ENCODE assay signal across 24 cellular contexts in genomic region chr15:88302373-88302772, GRCh38. TPM values are rescaled to one million over a fixed set of nuclear protein-coding genes. Genes with fewer than 3 reads are reported as not detected.
"Had no signal": no experiment of that assay in that cellular context is flagged by ENCODE, and none has a peak within 500 bp of the region (broad histone marks: within the 10 kb centered on the region; RNA-seq: fewer than 3 reads in every experiment).

No MANE protein-coding gene starts in this region.

- H3K9me3 ChIP-seq: MG63, Peyer's patch, SJCRH30, SK-N-SH had no signal

- H3K27ac ChIP-seq: brain microvascular endothelial cell, Peyer's patch, RWPE1, SJCRH30, WERI-Rb-1 had no signal

- DNase-seq: activated CD4-positive, alpha-beta memory T cell treated with anti-CD3 and anti-CD28 coated beads, Interleukin-2, amount 10 ng/mL, durations not matched to agents 7 days and 5 days; activated CD4-positive, alpha-beta T cell treated with anti-CD3 and anti-CD28 coated beads for 36 hours; activated CD4-positive, alpha-beta T cell treated with anti-CD3 and anti-CD28 coated beads, Interleukin-2, amount 50 U/mL, for 1 hour; activated gamma-delta T cell; activated naive CD4-positive, alpha-beta T cell treated with anti-CD3 and anti-CD28 coated beads for 36 hours; activated T-cell treated with anti-CD3 and anti-CD28 coated beads for 4 hours; activated T-cell treated with anti-CD3 and anti-CD28 coated beads, Interleukin-2, amount 50 U/mL, for 48 hours; brain microvascular endothelial cell; MG63; NCI-H1105; NCI-H1436; NCI-H187; NCI-H2081; NCI-H510A treated with DMSO at 0.1 percent for 48 hours; Peyer's patch; Right ventricle myocardium superior; SJCRH30; SK-N-SH; T-helper 1 cell; WERI-Rb-1 had no signal

- H3K4me3 ChIP-seq: MG63, Peyer's patch, SJCRH30 had no signal

- H3K36me3 ChIP-seq: brain microvascular endothelial cell, MG63, Peyer's patch, SJCRH30, WERI-Rb-1 had no signal

- H3K4me1 ChIP-seq: Peyer's patch, SJCRH30 had no signal

- ATAC-seq: activated CD4-positive, alpha-beta T cell treated with anti-CD3 and anti-CD28 coated beads for 36 hours; activated T-helper 17 cell treated with anti-CD3 and anti-CD28 coated beads, Interleukin-2, amount 50 U/mL, for 72 hours had no signal

- H3K27me3 ChIP-seq: brain microvascular endothelial cell, MG63, Peyer's patch, SJCRH30 had no signal

RNA-seq across cellular contexts. Expression of gene NTRK3, which starts 45.8 kb away (rescaled TPM):
- total RNA-seq: activated CD4-positive, alpha-beta memory T cell treated with anti-CD3 and anti-CD28 coated beads, Interleukin-2, amount 10 ng/mL, durations not matched to agents 7 days and 5 days; activated CD8-positive, alpha-beta memory T cell treated with anti-CD3 and anti-CD28 coated beads for 36 hours; T-helper 2 cell treated with Interferon-gamma antibody and Interleukin-4, amounts not matched to agents 100 ng/mL and 5 ng/mL, for 36 hours had no signal
